In the genomic region with DNA sequence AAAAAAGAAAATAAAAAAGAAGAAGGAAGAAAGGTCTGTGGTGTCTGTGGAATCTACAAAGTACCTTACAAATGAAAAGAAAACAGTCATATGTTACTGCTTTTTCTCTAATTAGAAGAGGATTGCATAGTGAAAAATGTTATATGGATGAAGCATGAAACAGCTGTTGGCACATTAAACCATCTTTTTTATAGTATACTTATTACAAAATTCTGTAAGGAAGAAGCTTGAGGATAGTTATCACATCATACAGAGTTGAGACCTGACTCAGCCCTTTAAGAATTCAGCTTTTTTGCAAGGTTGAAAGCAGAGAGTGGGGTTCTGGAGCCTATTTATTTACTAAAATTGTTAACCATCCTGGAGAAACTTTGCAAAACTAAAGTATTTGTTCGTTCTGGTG, we compare ENCODE assay signal across 13 cellular contexts.
A peak's percentile ranks its signal among the peaks of the same experiment; 100 is the strongest.
DNase-seq lines count a peak whose midpoint lies in the region; ATAC-seq and TF ChIP-seq lines count a peak whose summit lies in the region.
"Had no signal": no experiment of that assay in that cellular context is flagged by ENCODE, and none has a peak within 500 bp of the region (broad histone marks: within the 10 kb centered on the region; RNA-seq: fewer than 3 reads in every experiment).

No MANE protein-coding gene starts in this region.

- no peak overlapping the region for H3K4me3 Mint-ChIP-seq in stimulated activated naive B cell treated with anti-CD40 and anti-IgM and Interleukin-4, amounts not matched to agents 10 μg/mL and 1 μg/mL and 100 μg/mL, for 72 hours
- H3K4me3 Mint-ChIP-seq: activated CD4-positive, alpha-beta T cell treated with anti-CD3 and anti-CD28 coated beads for 36 hours; activated naive CD8-positive, alpha-beta T cell; naive thymus-derived CD4-positive, alpha-beta T cell had no signal

- CTCF ChIA-PET in A673 (lab: Charles Lee), result no interaction called here

- peak overlapping the region; percentile 60 to 69 for H3K27ac ChIP-seq in coronary artery
- H3K27ac ChIP-seq in A673 (ENCODE audit: low read depth, low read length, poor library complexity, severe bottlenecking), result no peak overlapping the region

- no peak for TF ChIP-seq CTCF in coronary artery (IDR thresholded peaks at IDR 0.05)
- TF ChIP-seq CTCF in A673 (conservative IDR thresholded peaks at IDR 0.05; ENCODE audit: low read depth, low read length), result no peak

- H3K9me3 Mint-ChIP-seq in stimulated activated naive B cell treated with anti-CD40 and anti-IgM and Interleukin-4, amounts not matched to agents 10 μg/mL and 1 μg/mL and 100 μg/mL, for 72 hours, result peaks cover 3% of the 10 kb centered on the region in 2 donors

- H3K36me3 Mint-ChIP-seq in stimulated activated naive B cell treated with anti-CD40 and anti-IgM and Interleukin-4, amounts not matched to agents 10 μg/mL and 1 μg/mL and 100 μg/mL, for 72 hours, result peaks cover 18 to 24% of the 10 kb centered on the region in 2 donors

- peak; percentile 48 to 58 for ATAC-seq in stimulated activated naive B cell treated with anti-CD40 and anti-IgM and Interleukin-4, amounts not matched to agents 10 μg/mL and 1 μg/mL and 100 μg/mL, for 72 hours (replicated peaks)
- ATAC-seq: activated CD4-positive, alpha-beta T cell treated with anti-CD3 and anti-CD28 coated beads for 36 hours; naive thymus-derived CD4-positive, alpha-beta T cell had no signal

- H3K27me3 Mint-ChIP-seq in stimulated activated naive B cell treated with anti-CD40 and anti-IgM and Interleukin-4, amounts not matched to agents 10 μg/mL and 1 μg/mL and 100 μg/mL, for 72 hours, result no peaks in the 10 kb centered on the region
- H3K27me3 Mint-ChIP-seq: activated CD4-positive, alpha-beta T cell treated with anti-CD3 and anti-CD28 coated beads for 36 hours; activated naive CD8-positive, alpha-beta T cell; naive thymus-derived CD4-positive, alpha-beta T cell had no signal

- no peaks in the 10 kb centered on the region for H3K27me3 ChIP-seq in A673 (replicated peaks; ENCODE audit: insufficient read depth, low read depth, low read length, poor library complexity)

- H3K9me3 ChIP-seq in A673 (ENCODE audit: low read depth, low read length, poor library complexity, severe bottlenecking), result no peaks in the 10 kb centered on the region

- intact Hi-C loops in A673 (cut with micrococcal nuclease; ENCODE audit: unreplicated experiment), result no loop called here

- H3K4me3 ChIP-seq in coronary artery (no peak overlapping the region), A673 (ENCODE audit: low read depth, low read length, poor library complexity, severe bottlenecking) (no peak overlapping the region)

- BruUV-seq in A673 (replicated peaks; lab: Mats Ljungman, UMichigan), result no TSS peak

- POLR2A ChIA-PET in A673 (lab: Charles Lee; ENCODE audit: low non-redundant PET), result no interaction called here

- peaks cover 16 to 44% of the 10 kb centered on the region in 2 donors for H3K4me1 Mint-ChIP-seq in stimulated activated naive B cell treated with anti-CD40 and anti-IgM and Interleukin-4, amounts not matched to agents 10 μg/mL and 1 μg/mL and 100 μg/mL, for 72 hours

- DNase-seq in ELR (ENCODE audit: low read depth), result peak; percentile 28
- DNase-seq in NCI-H226, result peak; percentile 6
- DNase-seq in coronary artery (ENCODE audit: low spot score), result no peak
- DNase-seq in stimulated activated naive B cell treated with anti-CD40 and anti-IgM and Interleukin-4, amounts not matched to agents 10 μg/mL and 1 μg/mL and 100 μg/mL, for 72 hours, result no peak
- DNase-seq in T-helper 2 cell, result no peak
- DNase-seq in activated effector memory CD4-positive, alpha-beta T cell treated with anti-CD3 and anti-CD28 coated beads, Interleukin-2, amount 50 U/mL, for 16 hours, result no peak
- no peak for DNase-seq in A673 (ENCODE audit: low spot score)
- DNase-seq: activated CD4-positive, alpha-beta T cell treated with anti-CD3 and anti-CD28 coated beads for 36 hours; erythroblast; naive thymus-derived CD4-positive, alpha-beta T cell; NCI-H2227 treated with DMSO at 0.1 percent for 48 hours; stimulated activated CD4-positive, alpha-beta T cell treated with anti-CD3 and anti-CD28 coated beads, Interleukin-2, amount 100 ng/mL, for 24 hours had no signal

- no peaks in the 10 kb centered on the region for H3K4me1 ChIP-seq in A673 (ENCODE audit: insufficient read depth, low read length, poor library complexity, severe bottlenecking)

- H3K36me3 ChIP-seq in A673 (ENCODE audit: insufficient read depth, low read length, poor library complexity, severe bottlenecking), result no peaks in the 10 kb centered on the region

- peak overlapping the region; percentile 28 for H3K27ac Mint-ChIP-seq in stimulated activated naive B cell treated with anti-CD40 and anti-IgM and Interleukin-4, amounts not matched to agents 10 μg/mL and 1 μg/mL and 100 μg/mL, for 72 hours
- H3K27ac Mint-ChIP-seq: activated CD4-positive, alpha-beta T cell treated with anti-CD3 and anti-CD28 coated beads for 36 hours; activated naive CD8-positive, alpha-beta T cell had no signal

Comparison
In these comparisons a context has a peak if more than half of its experiments do, and no peak if none do; other contexts are left out.
1. DNase-seq: peak in ELR (single experiment) and NCI-H226 (single experiment); none in coronary artery (single experiment), stimulated activated naive B cell treated with anti-CD40 and anti-IgM and Interleukin-4, amounts not matched to agents 10 μg/mL and 1 μg/mL and 100 μg/mL, for 72 hours (single experiment), T-helper 2 cell (0 of 5), activated effector memory CD4-positive, alpha-beta T cell treated with anti-CD3 and anti-CD28 coated beads, Interleukin-2, amount 50 U/mL, for 16 hours (single experiment) and A673 (single experiment).